In genomic region chr1:244837597-244838258, GRCh38 we compare ENCODE assay signal across 7 cellular contexts. TPM values are rescaled to one million over a fixed set of nuclear protein-coding genes. Genes with fewer than 3 reads are reported as not detected.
DNase-seq lines count a peak whose midpoint lies in the region; ATAC-seq and TF ChIP-seq lines count a peak whose summit lies in the region.

No MANE protein-coding gene starts in this region.

- H3K9me3 ChIP-seq in breast epithelium, result no peaks in the 10 kb centered on the region
- no peaks in the 10 kb centered on the region for H3K9me3 ChIP-seq in trophoblast cell (ENCODE audit: insufficient read depth, low read depth, low read length)

- no peak for ATAC-seq in GM21367 (IDR thresholded peaks at IDR 0.05; ENCODE audit: unreplicated experiment)
- ATAC-seq in GM19324 (IDR thresholded peaks at IDR 0.05; ENCODE audit: low FRiP score, unreplicated experiment), result no peak
- no peak for ATAC-seq in HG02870 (IDR thresholded peaks at IDR 0.05; ENCODE audit: unreplicated experiment)

- H3K4me2 ChIP-seq in trophoblast cell (ENCODE audit: low read length), result no peak overlapping the region

- no peak overlapping the region for H2AK5ac ChIP-seq in trophoblast cell (ENCODE audit: low read length)

- H3K36me3 ChIP-seq in breast epithelium, result no peaks in the 10 kb centered on the region
- peaks cover 0 to 6% of the 10 kb centered on the region in 2 experiments for H3K36me3 ChIP-seq in trophoblast cell (ENCODE audit: control insufficient read depth in 1 of 2, insufficient read depth in 2 of 2, low read length in 2 of 2)

- H4K8ac ChIP-seq in trophoblast cell (ENCODE audit: low read depth, low read length), result no peak overlapping the region

- peak; percentile 48 for DNase-seq in NB4 (ENCODE audit: low read depth)
- DNase-seq in breast epithelium (ENCODE audit: low spot score in 2 of 2), result no peak
- DNase-seq in trophoblast cell, result no peak

- peak overlapping the region; percentile 35 for H3K4me3 ChIP-seq in GM08714 (ENCODE audit: low read length)
- peak overlapping the region; percentile 96 for H3K4me3 ChIP-seq in NB4 (ENCODE audit: low read depth, low read length)
- no peak overlapping the region for H3K4me3 ChIP-seq in breast epithelium
- no peak overlapping the region for H3K4me3 ChIP-seq in trophoblast cell (ENCODE audit: low read depth, low read length)

- no peak overlapping the region for H2BK120ac ChIP-seq in trophoblast cell (ENCODE audit: insufficient read depth, low read length, poor library complexity)

- no peak overlapping the region for H3K23ac ChIP-seq in trophoblast cell (ENCODE audit: low read length)

- H3K14ac ChIP-seq in trophoblast cell (ENCODE audit: low read length), result no peak overlapping the region

- H4K12ac ChIP-seq in trophoblast cell (ENCODE audit: low read depth, low read length), result no peak overlapping the region

- WGBS in trophoblast cell (ENCODE audit: extremely low coverage, insufficient coverage, insufficient read length), result no CpG with 5 or more reads among the region's 5 CpGs

- TF ChIP-seq CTCF in NB4 (IDR thresholded peaks at IDR 0.05; ENCODE audit: low read depth, low read length) (no peak), breast epithelium (IDR thresholded peaks at IDR 0.05) (no peak)

- peaks cover 21% of the 10 kb centered on the region for H3K79me1 ChIP-seq in trophoblast cell (ENCODE audit: low read length)

- TF ChIP-seq POLR2A in NB4 (IDR thresholded peaks at IDR 0.05; ENCODE audit: extremely low read depth, insufficient read length) (no peak), breast epithelium (IDR thresholded peaks at IDR 0.05) (no peak)

- no peak overlapping the region for H2BK12ac ChIP-seq in trophoblast cell (ENCODE audit: low read length)

- no peak overlapping the region for H3K9ac ChIP-seq in trophoblast cell (ENCODE audit: low read length)

- peaks cover 0 to 15% of the 10 kb centered on the region in 2 donors for H3K4me1 ChIP-seq in breast epithelium
- H3K4me1 ChIP-seq in trophoblast cell (ENCODE audit: control insufficient read depth in 1 of 2, insufficient read depth in 2 of 2, low read length in 2 of 2), result no peaks in the 10 kb centered on the region

- H3K79me2 ChIP-seq in trophoblast cell (ENCODE audit: control insufficient read depth, insufficient read depth, low read length, poor library complexity), result peaks cover 6% of the 10 kb centered on the region

- intact Hi-C loops in breast epithelium (cut with DNase I; ENCODE audit: low total_unique reads), result no loop called here

- no peak overlapping the region for H4K91ac ChIP-seq in trophoblast cell (ENCODE audit: low read depth, low read length)

- no peaks in the 10 kb centered on the region for H3K27me3 ChIP-seq in breast epithelium
- H3K27me3 ChIP-seq in trophoblast cell (ENCODE audit: insufficient read depth, low read length), result no peaks in the 10 kb centered on the region

- H3K18ac ChIP-seq in trophoblast cell (ENCODE audit: low read length), result no peak overlapping the region

- peak overlapping the region; percentile 15 to 100 for H3K27ac ChIP-seq in breast epithelium
- no peak overlapping the region for H3K27ac ChIP-seq in trophoblast cell (ENCODE audit: low read depth, low read length)

- H2BK5ac ChIP-seq in trophoblast cell (ENCODE audit: low read depth, low read length, poor library complexity), result no peak overlapping the region

- peak overlapping the region; percentile 72 for H3K4ac ChIP-seq in trophoblast cell (ENCODE audit: low read depth, low read length)

- no peak overlapping the region for H2AFZ ChIP-seq in trophoblast cell (ENCODE audit: insufficient read depth, low read length, poor library complexity)

RNA-seq across cellular contexts. Expression of gene COX20, which starts 2.3 kb away (rescaled TPM):
- 10 to 100 TPM; 31.4 to 42.6 (median 35.7) TPM for total RNA-seq in breast epithelium
- 97.6 and 104 TPM in 2 replicates for polyA plus RNA-seq in trophoblast cell (2013)

RNA-seq across cellular contexts. Expression of gene HNRNPU, which starts 26.6 kb away (rescaled TPM):
- total RNA-seq in breast epithelium, result 100 to 1,000 TPM; 381 to 500 (median 416) TPM
- 342 and 352 TPM in 2 replicates for polyA plus RNA-seq in trophoblast cell (2013)

Comparison
In these comparisons a context has a peak if more than half of its experiments do, and no peak if none do; other contexts are left out.
1. H3K4me3 ChIP-seq: peak in GM08714 (single experiment) and NB4 (single experiment); none in breast epithelium (0 of 3) and trophoblast cell (single experiment).